ENCODE assay signal across 23 cellular contexts in genomic region chr22:21681566-21682370, GRCh38. TPM values are rescaled to one million over a fixed set of nuclear protein-coding genes. Genes with fewer than 3 reads are reported as not detected.
DNase-seq lines count a peak whose midpoint lies in the region; ATAC-seq and TF ChIP-seq lines count a peak whose summit lies in the region.
"Had no signal": no experiment of that assay in that cellular context is flagged by ENCODE, and none has a peak within 500 bp of the region (broad histone marks: within the 10 kb centered on the region; RNA-seq: fewer than 3 reads in every experiment).

No MANE protein-coding gene starts in this region.

- POLR2A ChIA-PET in Panc1 (lab: Charles Lee) = no interaction called here

- no peaks in the 10 kb centered on the region for H3K9me2 ChIP-seq in Karpas-422 (replicated peaks; ENCODE audit: insufficient read depth, low read length)

- no TSS peak for BruUV-seq in Panc1 (replicated peaks; lab: Mats Ljungman, UMichigan)

- no peak overlapping the region for H3K4me2 ChIP-seq in Karpas-422 (ENCODE audit: low read depth, low read length, poor library complexity, severe bottlenecking)
- H3K4me2 ChIP-seq: smooth muscle cell had no signal

- H3K27me3 Mint-ChIP-seq in effector memory CD8-positive, alpha-beta T cell = no peaks in the 10 kb centered on the region
- H3K27me3 Mint-ChIP-seq: stimulated activated naive CD8-positive, alpha-beta T cell treated with anti-CD3 and anti-CD28 coated beads, Interleukin-15, amount 100 ng/mL, for 72 hours; type B pancreatic cell had no signal

- H3K9ac ChIP-seq in Karpas-422 (ENCODE audit: low read length) = no peak overlapping the region

- CTCF ChIA-PET in Panc1 (lab: Charles Lee) = no interaction called here

- no peaks in the 10 kb centered on the region for H3K79me2 ChIP-seq in Karpas-422 (ENCODE audit: low read length)

- no peaks in the 10 kb centered on the region for H4K20me1 ChIP-seq in Karpas-422 (ENCODE audit: insufficient read depth, low read depth, low read length)

- no peaks in the 10 kb centered on the region for H3K27me3 ChIP-seq in Panc1 (ENCODE audit: control insufficient read depth, insufficient read depth, low read length)
- H3K27me3 ChIP-seq in Karpas-422 (ENCODE audit: low read length) = no peaks in the 10 kb centered on the region
- H3K27me3 ChIP-seq: BE2C, colonic mucosa had no signal

- H3K4me3 ChIP-seq in Panc1 (ENCODE audit: low read depth in 2 of 2, low read length in 2 of 2) (no peak overlapping the region), Karpas-422 (ENCODE audit: low read length) (no peak overlapping the region)
- H3K4me3 ChIP-seq: colonic mucosa, smooth muscle cell had no signal

- H2AFZ ChIP-seq in Karpas-422 (ENCODE audit: low read length) = no peak overlapping the region

- in situ Hi-C loops in Panc1 (cut with HindIII; ENCODE audit: low pct_unique_long_range_greater_than_20kb, low sequenced_read_pairs) = no loop called here

- DNase-seq in activated CD4-positive, alpha-beta T cell treated with anti-CD3 and anti-CD28 coated beads for 48 hours = peak; percentile 25
- DNase-seq in activated CD4-positive, alpha-beta T cell treated with anti-CD3 and anti-CD28 coated beads for 4 hours = no peak
- no peak for DNase-seq in Panc1 (ENCODE audit: low read depth, low spot score)
- DNase-seq in effector memory CD8-positive, alpha-beta T cell = no peak
- peak; percentile 37 for DNase-seq in stimulated activated CD8-positive, alpha-beta memory T cell treated with anti-CD3 and anti-CD28 coated beads, Interleukin-4, amount 100 ng/mL, for 48 hours
- DNase-seq in Karpas-422 = no peak
- DNase-seq: BE2C; Caco-2; colonic mucosa; GOT3; mesenchymal stem cell; NCI-H2107; NCI-H510A treated with DMSO at 0.1 percent for 48 hours; occipital lobe; retina; stimulated activated CD4-positive, alpha-beta T cell treated with anti-CD3 and anti-CD28 coated beads, Interleukin-4, amount 100 ng/mL, for 24 hours; stimulated activated naive CD8-positive, alpha-beta T cell treated with anti-CD3 and anti-CD28 coated beads, Interleukin-15, amount 100 ng/mL, for 72 hours; T-helper 9 cell had no signal

- peak; percentile 27; the same call in 1 of the 2 replicates for ATAC-seq in Panc1
- no peak for ATAC-seq in effector memory CD8-positive, alpha-beta T cell (replicated peaks)
- ATAC-seq in HG02870 (IDR thresholded peaks at IDR 0.05; ENCODE audit: unreplicated experiment) = no peak
- ATAC-seq in HG02678 (IDR thresholded peaks at IDR 0.05; ENCODE audit: unreplicated experiment) = no peak
- ATAC-seq: stimulated activated naive CD8-positive, alpha-beta T cell treated with anti-CD3 and anti-CD28 coated beads, Interleukin-15, amount 100 ng/mL, for 72 hours had no signal

- intact Hi-C loops in Panc1 (cut with micrococcal nuclease; ENCODE audit: unreplicated experiment) = no loop called here

- TF ChIP-seq CTCF in Panc1 (IDR thresholded peaks at IDR 0.05) = no peak

- H3K4me1 ChIP-seq in Panc1 (ENCODE audit: control insufficient read depth, insufficient read depth, low read length) (no peaks in the 10 kb centered on the region), Karpas-422 (ENCODE audit: low read length) (no peaks in the 10 kb centered on the region)
- H3K4me1 ChIP-seq: BE2C, Caco-2, colonic mucosa had no signal

- H3K4me3 Mint-ChIP-seq in effector memory CD8-positive, alpha-beta T cell = no peak overlapping the region
- H3K4me3 Mint-ChIP-seq: brain; stimulated activated naive CD8-positive, alpha-beta T cell treated with anti-CD3 and anti-CD28 coated beads, Interleukin-15, amount 100 ng/mL, for 72 hours; type B pancreatic cell had no signal

- no peaks in the 10 kb centered on the region for H3K9me3 Mint-ChIP-seq in effector memory CD8-positive, alpha-beta T cell
- H3K9me3 Mint-ChIP-seq: stimulated activated naive CD8-positive, alpha-beta T cell treated with anti-CD3 and anti-CD28 coated beads, Interleukin-15, amount 100 ng/mL, for 72 hours; type B pancreatic cell had no signal

- peaks cover 47% of the 10 kb centered on the region for H3K36me3 Mint-ChIP-seq in effector memory CD8-positive, alpha-beta T cell (ENCODE audit: insufficient read depth)

- no peaks in the 10 kb centered on the region for H3K9me3 ChIP-seq in Panc1 (ENCODE audit: control insufficient read depth, insufficient read depth, low read depth, low read length)
- no peaks in the 10 kb centered on the region for H3K9me3 ChIP-seq in Karpas-422 (ENCODE audit: low read length)
- H3K9me3 ChIP-seq: BE2C, Caco-2, colonic mucosa had no signal

- H3K36me3 ChIP-seq in Panc1 (ENCODE audit: control insufficient read depth, insufficient read depth, low read length) = no peaks in the 10 kb centered on the region
- no peaks in the 10 kb centered on the region for H3K36me3 ChIP-seq in Karpas-422 (ENCODE audit: insufficient read depth, low read length)

- H3K27ac Mint-ChIP-seq in effector memory CD8-positive, alpha-beta T cell = peak overlapping the region; percentile 39 to 66
- H3K27ac Mint-ChIP-seq: brain, type B pancreatic cell had no signal

- H3K27ac ChIP-seq in Panc1 (ENCODE audit: low read length) (no peak overlapping the region), Karpas-422 (ENCODE audit: low read length) (no peak overlapping the region)
- H3K27ac ChIP-seq: colonic mucosa had no signal

- H3K4me1 Mint-ChIP-seq in effector memory CD8-positive, alpha-beta T cell (ENCODE audit: low read depth in 2 of 2) = no peaks in the 10 kb centered on the region
- H3K4me1 Mint-ChIP-seq: brain; stimulated activated naive CD8-positive, alpha-beta T cell treated with anti-CD3 and anti-CD28 coated beads, Interleukin-15, amount 100 ng/mL, for 72 hours had no signal

RNA-seq across cellular contexts. Expression of gene PPIL2, which starts 16.0 kb away (rescaled TPM):
- total RNA-seq in Panc1 (2021; ENCODE audit: unreplicated experiment) = 40.0 TPM
- polyA plus RNA-seq in Panc1 (2012; ENCODE audit: insufficient read length) = 39.3 TPM
- total RNA-seq in Karpas-422 (2014; rRNA removed; shearing (Covaris generic); ENCODE audit: low replicate concordance) = 32.8 and 39.6 TPM in 2 replicates

RNA-seq across cellular contexts. Expression of gene SDF2L1, which starts 39.7 kb away (rescaled TPM):
- 66.0 TPM for total RNA-seq in Panc1 (2021; ENCODE audit: unreplicated experiment)
- 101 TPM for polyA plus RNA-seq in Panc1 (2012; ENCODE audit: insufficient read length)
- total RNA-seq in Karpas-422 (2014; rRNA removed; shearing (Covaris generic); ENCODE audit: low replicate concordance) = 19.0 and 72.9 TPM in 2 replicates

RNA-seq across cellular contexts. Expression of gene CCDC116, which starts 49.2 kb away (rescaled TPM):
- total RNA-seq in Panc1 (2021; ENCODE audit: unreplicated experiment) = not detected
- polyA plus RNA-seq in Panc1 (2012; ENCODE audit: insufficient read length) = 0.17 TPM
- total RNA-seq in Karpas-422 (2014; rRNA removed; shearing (Covaris generic); ENCODE audit: low replicate concordance) = 0.11 and 1.3 TPM in 2 replicates
- total RNA-seq: Caco-2 had no signal
- polyA plus RNA-seq: smooth muscle cell had no signal

RNA-seq across cellular contexts. Expression of gene YDJC, which starts 51.9 kb away (rescaled TPM):
- 60.6 TPM for total RNA-seq in Panc1 (2021; ENCODE audit: unreplicated experiment)
- polyA plus RNA-seq in Panc1 (2012; ENCODE audit: insufficient read length) = 73.2 TPM
- total RNA-seq in Karpas-422 (2014; rRNA removed; shearing (Covaris generic); ENCODE audit: low replicate concordance) = 59.1 and 109 TPM in 2 replicates

RNA-seq across cellular contexts. Expression of gene YPEL1, which starts 53.8 kb away (rescaled TPM):
- 4.0 TPM for total RNA-seq in Panc1 (2021; ENCODE audit: unreplicated experiment)
- polyA plus RNA-seq in Panc1 (2012; ENCODE audit: insufficient read length) = 4.6 TPM
- total RNA-seq in Karpas-422 (2014; rRNA removed; shearing (Covaris generic); ENCODE audit: low replicate concordance) = 1.6 and 1.8 TPM in 2 replicates

Comparison
In these comparisons a context has a peak if more than half of its experiments do, and no peak if none do; other contexts are left out.
1. DNase-seq: peak in activated CD4-positive, alpha-beta T cell treated with anti-CD3 and anti-CD28 coated beads for 48 hours (single experiment) and stimulated activated CD8-positive, alpha-beta memory T cell treated with anti-CD3 and anti-CD28 coated beads, Interleukin-4, amount 100 ng/mL, for 48 hours (single experiment); none in activated CD4-positive, alpha-beta T cell treated with anti-CD3 and anti-CD28 coated beads for 4 hours (0 of 2), Panc1 (single experiment), effector memory CD8-positive, alpha-beta T cell (0 of 3) and Karpas-422 (single experiment).